1 cellular context compared by ENCODE assay signal in the genomic region with DNA sequence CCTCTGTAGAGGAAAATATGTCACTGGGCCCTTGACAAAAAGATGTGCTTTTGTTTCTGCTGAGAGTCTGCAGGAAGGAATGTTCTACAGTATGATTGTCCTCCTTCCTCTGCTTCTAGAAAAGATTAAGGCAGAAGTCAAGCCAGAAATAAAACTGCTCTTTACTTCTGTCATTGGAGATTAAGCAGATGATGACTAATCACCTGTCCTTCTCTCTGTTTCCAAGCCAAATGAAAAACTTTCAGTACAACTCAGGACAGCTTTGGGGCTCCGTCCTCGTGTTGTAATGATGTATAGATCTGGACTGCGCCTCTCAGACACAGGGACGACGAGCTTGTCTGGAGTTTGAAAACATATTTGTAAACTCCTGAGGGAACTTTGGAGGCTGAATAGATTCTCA.
TF ChIP-seq lines count a peak whose summit lies in the region.

No MANE protein-coding gene starts in this region.

TF ChIP-seq in GM23338, 12 proteins besides CTCF, POLR2A, EP300 and RAD21 (continued from another document):
- TF ChIP-seq, protein P1, sequence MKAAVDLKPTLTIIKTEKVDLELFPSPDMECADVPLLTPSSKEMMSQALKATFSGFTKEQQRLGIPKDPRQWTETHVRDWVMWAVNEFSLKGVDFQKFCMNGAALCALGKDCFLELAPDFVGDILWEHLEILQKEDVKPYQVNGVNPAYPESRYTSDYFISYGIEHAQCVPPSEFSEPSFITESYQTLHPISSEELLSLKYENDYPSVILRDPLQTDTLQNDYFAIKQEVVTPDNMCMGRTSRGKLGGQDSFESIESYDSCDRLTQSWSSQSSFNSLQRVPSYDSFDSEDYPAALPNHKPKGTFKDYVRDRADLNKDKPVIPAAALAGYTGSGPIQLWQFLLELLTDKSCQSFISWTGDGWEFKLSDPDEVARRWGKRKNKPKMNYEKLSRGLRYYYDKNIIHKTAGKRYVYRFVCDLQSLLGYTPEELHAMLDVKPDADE (IDR thresholded peaks at IDR 0.05) = no peak
